ENCODE assay signal across 33 cellular contexts in the genomic region with DNA sequence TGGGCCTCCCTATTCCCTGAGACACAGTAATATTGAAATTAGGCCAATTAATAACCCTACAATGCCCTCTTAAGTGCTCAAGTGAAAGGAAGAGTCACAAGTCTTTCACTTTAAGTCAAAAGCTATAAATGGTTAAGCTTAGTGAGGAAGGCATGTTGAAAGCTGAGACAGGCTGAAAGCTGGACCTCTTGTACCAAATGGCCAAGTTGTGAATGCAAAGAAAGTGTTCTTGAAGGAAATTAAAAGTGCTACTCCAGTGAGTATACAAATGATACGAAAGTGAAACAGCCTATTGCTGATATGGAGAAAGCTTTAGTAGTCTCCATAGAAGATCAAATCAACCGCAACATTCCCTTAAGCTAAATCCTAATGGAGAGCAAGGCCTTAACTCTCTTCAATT.
"Had no signal": no experiment of that assay in that cellular context is flagged by ENCODE, and none has a peak within 500 bp of the region (broad histone marks: within the 10 kb centered on the region; RNA-seq: fewer than 3 reads in every experiment).

No MANE protein-coding gene starts in this region.

- DNase-seq: activated B cell treated with CpG ODN at 0.5 μM for 24 hours; activated CD4-positive, alpha-beta memory T cell treated with anti-CD3 and anti-CD28 coated beads for 36 hours; activated CD4-positive, alpha-beta T cell treated with anti-CD3 and anti-CD28 coated beads for 4 hours; activated CD4-positive, alpha-beta T cell treated with anti-CD3 and anti-CD28 coated beads, Interleukin-2, amount 50 U/mL, for 1 hour; activated CD4-positive, CD25-positive, alpha-beta regulatory T cell treated with anti-CD3 and anti-CD28 coated beads, Interleukin-2, amount 50 U/mL, for 72 hours; activated CD8-positive, alpha-beta memory T cell treated with anti-CD3 and anti-CD28 coated beads, Interleukin-2, amount 50 U/mL, for 4 hours; activated effector memory CD4-positive, alpha-beta T cell treated with Interleukin-2 at 50 U/mL for 16 hours; activated naive CD4-positive, alpha-beta T cell treated with anti-CD3 and anti-CD28 coated beads, Interleukin-2, amount 10 ng/mL, durations not matched to agents 7 days and 5 days; activated naive CD8-positive, alpha-beta T cell treated with anti-CD3 and anti-CD28 coated beads, Interleukin-2, amount 50 U/mL, for 24 hours; activated T-cell treated with anti-CD3 and anti-CD28 coated beads for 4 hours; activated T-cell treated with anti-CD3 and anti-CD28 coated beads, Interleukin-2, amount 50 U/mL, for 48 hours; anterior cingulate cortex; caudate nucleus; cerebellar nuclear complex; NCI-H1105 treated with DMSO at 0.1 percent for 48 hours; NCI-H1436; NCI-H1694; NCI-H1930; NCI-H2081 treated with DMSO at 0.1 percent for 48 hours; NCI-H2171; NCI-H510A; NCI-H526; NCI-H748 treated with DMSO at 0.1 percent for 48 hours; PC-9; SIG-M5; SW 1271; T-helper 1 cell; T-helper 2 cell; T-helper 9 cell had no signal

- H3K4me3 ChIP-seq: PC-9 had no signal

- ATAC-seq: activated naive CD8-positive, alpha-beta T cell treated with anti-CD3 and anti-CD28 coated beads, Interleukin-2, amount 50 U/mL, for 24 hours; Right ventricle myocardium inferior; SK-N-SH treated with all-trans-retinoic acid at 6 μM for 48 hours had no signal

- H3K27ac ChIP-seq: PC-9, RWPE1, VCaP had no signal
